In the genomic region with DNA sequence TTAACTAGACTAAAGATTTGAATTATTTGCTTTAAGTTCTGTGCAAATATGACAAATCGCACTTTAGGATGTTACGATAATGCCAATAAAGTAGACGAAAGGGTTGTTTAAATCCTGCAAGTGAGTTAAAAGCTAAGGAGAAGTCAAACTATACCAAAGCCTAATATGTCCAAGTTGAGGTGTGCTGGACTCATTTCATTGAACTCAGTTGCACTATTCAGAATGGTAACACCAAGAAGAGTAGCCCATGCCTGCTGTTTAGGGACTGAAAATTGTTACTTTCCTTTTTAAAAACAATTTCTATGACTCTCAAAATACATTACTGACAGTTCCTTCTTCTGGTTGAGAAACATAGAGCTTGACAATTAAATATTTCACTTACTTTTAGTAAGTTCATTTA, we compare ENCODE assay signal across 29 cellular contexts.
"Had no signal": no experiment of that assay in that cellular context is flagged by ENCODE, and none has a peak within 500 bp of the region (broad histone marks: within the 10 kb centered on the region; RNA-seq: fewer than 3 reads in every experiment).

No MANE protein-coding gene starts in this region.

- H3K36me3 Mint-ChIP-seq: stimulated activated effector memory CD8-positive, alpha-beta T cell treated with anti-CD3 and anti-CD28 coated beads, Interleukin-12 subunit alpha, Interleukin-12 subunit beta, amount 100 ng/mL, for 72 hours; stimulated activated memory B cell treated with anti-CD40 and anti-IgM and Interleukin-4, amounts not matched to agents 10 μg/mL and 1 μg/mL and 100 μg/mL, for 72 hours; stimulated activated naive B cell treated with anti-CD40 and anti-IgM and Interleukin-4, amounts not matched to agents 10 μg/mL and 1 μg/mL and 100 μg/mL, for 72 hours; type B pancreatic cell had no signal

- H3K9me3 Mint-ChIP-seq: stimulated activated naive CD8-positive, alpha-beta T cell treated with anti-CD3 and anti-CD28 coated beads, Interleukin-15, amount 100 ng/mL, for 72 hours; type B pancreatic cell had no signal

- ATAC-seq: stimulated activated effector memory CD8-positive, alpha-beta T cell treated with anti-CD3 and anti-CD28 coated beads, Interleukin-12 subunit alpha, Interleukin-12 subunit beta, amount 100 ng/mL, for 72 hours; stimulated activated memory B cell treated with anti-CD40 and anti-IgM and Interleukin-4, amounts not matched to agents 10 μg/mL and 1 μg/mL and 100 μg/mL, for 72 hours; stimulated activated naive B cell treated with anti-CD40 and anti-IgM and Interleukin-4, amounts not matched to agents 10 μg/mL and 1 μg/mL and 100 μg/mL, for 72 hours; stimulated activated naive CD8-positive, alpha-beta T cell treated with anti-CD3 and anti-CD28 coated beads, Interleukin-15, amount 100 ng/mL, for 72 hours; stimulated activated naive CD8-positive, alpha-beta T cell treated with anti-CD3 and anti-CD28 coated beads, Interleukin-15, Interleukin-2, amounts not matched to agents 100 U/mL and 50 U/mL, for 24 hours had no signal

- H3K4me1 ChIP-seq: suprapubic skin, testis, thyroid gland, tibial artery, tibial nerve, transverse colon, upper lobe of left lung, upper lobe of right lung, uterus, vagina had no signal

- H3K4me1 Mint-ChIP-seq: stimulated activated effector memory CD8-positive, alpha-beta T cell treated with anti-CD3 and anti-CD28 coated beads, Interleukin-12 subunit alpha, Interleukin-12 subunit beta, amount 100 ng/mL, for 72 hours; stimulated activated memory B cell treated with anti-CD40 and anti-IgM and Interleukin-4, amounts not matched to agents 10 μg/mL and 1 μg/mL and 100 μg/mL, for 72 hours; stimulated activated naive B cell treated with anti-CD40 and anti-IgM and Interleukin-4, amounts not matched to agents 10 μg/mL and 1 μg/mL and 100 μg/mL, for 72 hours; stimulated activated naive CD8-positive, alpha-beta T cell treated with anti-CD3 and anti-CD28 coated beads, Interleukin-15, amount 100 ng/mL, for 72 hours had no signal

- H3K4me3 Mint-ChIP-seq: stimulated activated effector memory CD8-positive, alpha-beta T cell treated with anti-CD3 and anti-CD28 coated beads, Interleukin-12 subunit alpha, Interleukin-12 subunit beta, amount 100 ng/mL, for 72 hours; stimulated activated memory B cell treated with anti-CD40 and anti-IgM and Interleukin-4, amounts not matched to agents 10 μg/mL and 1 μg/mL and 100 μg/mL, for 72 hours; stimulated activated naive B cell treated with anti-CD40 and anti-IgM and Interleukin-4, amounts not matched to agents 10 μg/mL and 1 μg/mL and 100 μg/mL, for 72 hours; stimulated activated naive CD8-positive, alpha-beta T cell treated with anti-CD3 and anti-CD28 coated beads, Interleukin-15, amount 100 ng/mL, for 72 hours; stimulated activated naive CD8-positive, alpha-beta T cell treated with anti-CD3 and anti-CD28 coated beads, Interleukin-15, Interleukin-2, amounts not matched to agents 100 ng/mL and 50 ng/mL, for 24 hours; type B pancreatic cell had no signal

- H3K9me3 ChIP-seq: stomach, testis, thoracic aorta, thyroid gland, tibial artery, tibial nerve, upper lobe of left lung, upper lobe of right lung, uterus, vagina had no signal

- H3K36me3 ChIP-seq: stomach, suprapubic skin, thoracic aorta, thyroid gland, tibial artery, tibial nerve, transverse colon, upper lobe of left lung, upper lobe of right lung, uterus, vagina had no signal

- H3K27ac ChIP-seq: stomach, suprapubic skin, testis, thoracic aorta, thyroid gland, tibial artery, tibial nerve, transverse colon, upper lobe of left lung, upper lobe of right lung, uterus, vagina had no signal

- FAIRE-seq: urothelium cell line had no signal

- H3K4me3 ChIP-seq: stomach, suprapubic skin, testis, thoracic aorta, thyroid gland, tibial artery, tibial nerve, transverse colon, upper lobe of left lung, upper lobe of right lung, uterus, vagina had no signal

- H3K27ac Mint-ChIP-seq: stimulated activated effector memory CD8-positive, alpha-beta T cell treated with anti-CD3 and anti-CD28 coated beads, Interleukin-12 subunit alpha, Interleukin-12 subunit beta, amount 100 ng/mL, for 72 hours; stimulated activated memory B cell treated with anti-CD40 and anti-IgM and Interleukin-4, amounts not matched to agents 10 μg/mL and 1 μg/mL and 100 μg/mL, for 72 hours; stimulated activated naive B cell treated with anti-CD40 and anti-IgM and Interleukin-4, amounts not matched to agents 10 μg/mL and 1 μg/mL and 100 μg/mL, for 72 hours; stimulated activated naive CD8-positive, alpha-beta T cell treated with anti-CD3 and anti-CD28 coated beads, Interleukin-15, amount 100 ng/mL, for 72 hours; stimulated activated naive CD8-positive, alpha-beta T cell treated with anti-CD3 and anti-CD28 coated beads, Interleukin-15, Interleukin-2, amounts not matched to agents 100 ng/mL and 50 ng/mL, for 24 hours; type B pancreatic cell had no signal

- H3K27me3 ChIP-seq: stomach, suprapubic skin, testis, thyroid gland, tibial artery, tibial nerve, transverse colon, upper lobe of left lung, upper lobe of right lung, uterus, vagina had no signal

- H3K27me3 Mint-ChIP-seq: stimulated activated memory B cell treated with anti-CD40 and anti-IgM and Interleukin-4, amounts not matched to agents 10 μg/mL and 1 μg/mL and 100 μg/mL, for 72 hours; stimulated activated naive B cell treated with anti-CD40 and anti-IgM and Interleukin-4, amounts not matched to agents 10 μg/mL and 1 μg/mL and 100 μg/mL, for 72 hours; stimulated activated naive CD8-positive, alpha-beta T cell treated with anti-CD3 and anti-CD28 coated beads, Interleukin-15, amount 100 ng/mL, for 72 hours; stimulated activated naive CD8-positive, alpha-beta T cell treated with anti-CD3 and anti-CD28 coated beads, Interleukin-15, Interleukin-2, amounts not matched to agents 100 ng/mL and 50 ng/mL, for 24 hours; type B pancreatic cell had no signal

- DNase-seq: stimulated activated CD4-positive, alpha-beta T cell treated with anti-CD3 and anti-CD28 coated beads, Interleukin-2, amount 100 ng/mL, for 48 hours; stimulated activated CD4-positive, alpha-beta T cell treated with anti-CD3 and anti-CD28 coated beads, Interleukin-4, amount 100 ng/mL, for 1 hour; stimulated activated CD4-positive, alpha-beta T cell treated with anti-CD3 and anti-CD28 coated beads, Interleukin-4, amount 100 ng/mL, for 24 hours; stimulated activated CD4-positive, alpha-beta T cell treated with anti-CD3 and anti-CD28 coated beads, Interleukin-4, amount 100 ng/mL, for 4 hours; stimulated activated CD8-positive, alpha-beta memory T cell treated with anti-CD3 and anti-CD28 coated beads, Interleukin-4, amount 100 ng/mL, for 48 hours; stimulated activated naive B cell treated with anti-CD40 and anti-IgM and Interleukin-4, amounts not matched to agents 10 μg/mL and 1 μg/mL and 100 μg/mL, for 72 hours; stimulated activated naive CD4-positive, alpha-beta T cell; stimulated activated naive CD4-positive, alpha-beta T cell treated with Interleukin-2 at 50 U/mL for 16 hours; stimulated activated naive CD8-positive, alpha-beta T cell treated with anti-CD3 and anti-CD28 coated beads, Interleukin-15, amount 100 ng/mL, for 72 hours; stimulated activated naive CD8-positive, alpha-beta T cell treated with anti-CD3 and anti-CD28 coated beads, Interleukin-15, Interleukin-2, amounts not matched to agents 100 U/mL and 50 U/mL, for 24 hours; stomach; substantia nigra; testis; thyroid gland; tibial artery; transverse colon; trophoblast cell; upper lobe of left lung; upper lobe of right lung; uterus had no signal
